ENCODE assay signal across 7 cellular contexts in genomic region chr17:7046127-7046724, GRCh38. TPM values are rescaled to one million over a fixed set of nuclear protein-coding genes. Genes with fewer than 3 reads are reported as not detected.
DNase-seq lines count a peak whose midpoint lies in the region; ATAC-seq and TF ChIP-seq lines count a peak whose summit lies in the region.
"Had no signal": no experiment of that assay in that cellular context is flagged by ENCODE, and none has a peak within 500 bp of the region (broad histone marks: within the 10 kb centered on the region; RNA-seq: fewer than 3 reads in every experiment).

No MANE protein-coding gene starts in this region.

- no peaks in the 10 kb centered on the region for H3K9me3 Mint-ChIP-seq in activated naive CD4-positive, alpha-beta T cell treated with anti-CD3 and anti-CD28 coated beads, Interleukin-2, amount 10 ng/mL, durations not matched to agents 7 days and 5 days
- H3K9me3 Mint-ChIP-seq in mesothelial cell of epicardium: no peaks in the 10 kb centered on the region

- peak overlapping the region; percentile 65 for H3K4me3 Mint-ChIP-seq in activated naive CD4-positive, alpha-beta T cell treated with anti-CD3 and anti-CD28 coated beads, Interleukin-2, amount 10 ng/mL, durations not matched to agents 7 days and 5 days
- H3K4me3 Mint-ChIP-seq in mesothelial cell of epicardium: peak overlapping the region; percentile 65

- peak overlapping the region; percentile 71 for H3K27ac Mint-ChIP-seq in activated naive CD4-positive, alpha-beta T cell treated with anti-CD3 and anti-CD28 coated beads, Interleukin-2, amount 10 ng/mL, durations not matched to agents 7 days and 5 days
- H3K27ac Mint-ChIP-seq in mesothelial cell of epicardium: peak overlapping the region; percentile 96

- TF ChIP-seq CTCF in LNCAP (IDR thresholded peaks at IDR 0.05): peak; percentile 7; the same call in 1 of the 2 replicates
- peak; percentile 17 for TF ChIP-seq CTCF in mesothelial cell of epicardium (IDR thresholded peaks at IDR 0.05; ENCODE audit: unreplicated experiment)
- TF ChIP-seq CTCF in GM10266 (IDR thresholded peaks at IDR 0.05; ENCODE audit: control insufficient read depth, insufficient read depth, low read depth, missing control alignments): no peak

- H3K27me3 Mint-ChIP-seq in activated naive CD4-positive, alpha-beta T cell treated with anti-CD3 and anti-CD28 coated beads, Interleukin-2, amount 10 ng/mL, durations not matched to agents 7 days and 5 days: peaks cover 60% of the 10 kb centered on the region
- H3K27me3 Mint-ChIP-seq in mesothelial cell of epicardium (ENCODE audit: low read depth): peaks cover 25% of the 10 kb centered on the region

- peak; percentile 64 for DNase-seq in activated naive CD4-positive, alpha-beta T cell treated with anti-CD3 and anti-CD28 coated beads, Interleukin-2, amount 10 ng/mL, durations not matched to agents 7 days and 5 days
- DNase-seq in mesothelial cell of epicardium (ENCODE audit: low spot score in 2 of 2, unreplicated experiment in 2 of 2) (peak; percentile 57 to 73), GM10266 (ENCODE audit: extremely low spot score) (no peak)

- no peaks in the 10 kb centered on the region for H3K36me3 Mint-ChIP-seq in activated naive CD4-positive, alpha-beta T cell treated with anti-CD3 and anti-CD28 coated beads, Interleukin-2, amount 10 ng/mL, durations not matched to agents 7 days and 5 days
- no peaks in the 10 kb centered on the region for H3K36me3 Mint-ChIP-seq in mesothelial cell of epicardium

- peaks cover 41% of the 10 kb centered on the region for H3K4me1 Mint-ChIP-seq in activated naive CD4-positive, alpha-beta T cell treated with anti-CD3 and anti-CD28 coated beads, Interleukin-2, amount 10 ng/mL, durations not matched to agents 7 days and 5 days
- peaks cover 47% of the 10 kb centered on the region for H3K4me1 Mint-ChIP-seq in mesothelial cell of epicardium

- no peak for ATAC-seq in HG02623 (IDR thresholded peaks at IDR 0.05; ENCODE audit: unreplicated experiment)
- ATAC-seq in HG02938 (IDR thresholded peaks at IDR 0.05; ENCODE audit: unreplicated experiment): no peak

- CTCF ChIA-PET in activated naive CD4-positive, alpha-beta T cell treated with anti-CD3 and anti-CD28 coated beads, Interleukin-2, amount 10 ng/mL, durations not matched to agents 7 days and 5 days (lab: Charles Lee): interaction anchor here (0.6 to 13.2 kb wide), 26 partner anchors 8 to 543 kb away, joined by 3 to 270 read pairs (median 4); partner anchors contain the start of gene SOX15

RNA-seq across cellular contexts. Expression of gene SLC16A11, which starts 2.3 kb away (rescaled TPM):
- 4.1 to 5.1 TPM (median 4.2 TPM) in 3 replicates for total RNA-seq in mesothelial cell of epicardium

RNA-seq across cellular contexts. Expression of gene SLC16A13, which starts 10.4 kb away (rescaled TPM):
- total RNA-seq in mesothelial cell of epicardium: 10.4 to 10.7 TPM (median 10.7 TPM) in 3 replicates

RNA-seq across cellular contexts. Expression of gene BCL6B, which starts 23.4 kb away (rescaled TPM):
- 0.22 to 0.34 TPM in 2 of 3 replicates, not detected in the other for total RNA-seq in mesothelial cell of epicardium

RNA-seq across cellular contexts. Expression of gene RNASEK, which starts 33.8 kb away (rescaled TPM):
- 154 to 166 TPM (median 159 TPM) in 3 replicates for total RNA-seq in mesothelial cell of epicardium

RNA-seq across cellular contexts. Expression of gene CLEC10A, which starts 33.8 kb away (rescaled TPM):
- not detected in 3 replicates for total RNA-seq in mesothelial cell of epicardium
- total RNA-seq: activated CD8-positive, alpha-beta memory T cell treated with anti-CD3 and anti-CD28 coated beads for 36 hours had no signal
